ENCODE assay signal across 1 cellular context in genomic region chr1:33148615-33149014, GRCh38.
TF ChIP-seq lines count a peak whose summit lies in the region.

No MANE protein-coding gene starts in this region.

TF ChIP-seq in HepG2, 621 proteins besides CTCF, POLR2A, EP300 and RAD21:
- TF ChIP-seq MXD1 (CRISPR knock-in tag; IDR thresholded peaks at IDR 0.05) (no peak), KAT2B (IDR thresholded peaks at IDR 0.05; ENCODE audit: borderline replicate concordance, low read depth, low read length) (no peak), ZNF629 (CRISPR knock-in tag; conservative IDR thresholded peaks at IDR 0.05) (peak; percentile 59)
